8 cellular contexts compared by ENCODE assay signal in genomic region chr11:32176223-32176811, GRCh38.
DNase-seq lines count a peak whose midpoint lies in the region; ATAC-seq and TF ChIP-seq lines count a peak whose summit lies in the region.

No MANE protein-coding gene starts in this region.

- ATAC-seq in HG02610 (IDR thresholded peaks at IDR 0.05; ENCODE audit: unreplicated experiment) (peak; percentile 77), left cardiac atrium (peak; percentile 63 to 68), HG03439 (IDR thresholded peaks at IDR 0.05; ENCODE audit: unreplicated experiment) (no peak)
- peak; percentile 67 for ATAC-seq in activated naive CD8-positive, alpha-beta T cell treated with anti-CD3 and anti-CD28 coated beads, Interleukin-2, amount 50 U/mL, for 24 hours

- H3K4me3 Mint-ChIP-seq in activated naive CD8-positive, alpha-beta T cell treated with anti-CD3 and anti-CD28 coated beads, Interleukin-2, amount 50 U/mL, for 24 hours: no peak overlapping the region

- DNase-seq in NCI-H128 (lab: John Stamatoyannopoulos, UW; ENCODE audit: unreplicated experiment) (peak; percentile 39), SW 1271 (lab: John Stamatoyannopoulos, UW) (peak; percentile 58 to 68), left cardiac atrium (peak; percentile 73), renal cortical epithelial cell (ENCODE audit: low read depth) (peak; percentile 74)
- DNase-seq in activated naive CD8-positive, alpha-beta T cell treated with anti-CD3 and anti-CD28 coated beads, Interleukin-2, amount 50 U/mL, for 24 hours: peak; percentile 81

- peaks cover 7% of the 10 kb centered on the region for H3K4me1 Mint-ChIP-seq in activated naive CD8-positive, alpha-beta T cell treated with anti-CD3 and anti-CD28 coated beads, Interleukin-2, amount 50 U/mL, for 24 hours

- H3K27ac Mint-ChIP-seq in activated naive CD8-positive, alpha-beta T cell treated with anti-CD3 and anti-CD28 coated beads, Interleukin-2, amount 50 U/mL, for 24 hours: no peak overlapping the region

- peak; percentile 87 for TF ChIP-seq CTCF in GM12873 (IDR thresholded peaks at IDR 0.05; ENCODE audit: insufficient read depth, low read depth, low read length, missing control alignments)

- peaks cover 9% of the 10 kb centered on the region for H3K27me3 Mint-ChIP-seq in activated naive CD8-positive, alpha-beta T cell treated with anti-CD3 and anti-CD28 coated beads, Interleukin-2, amount 50 U/mL, for 24 hours

- H3K9me3 Mint-ChIP-seq in activated naive CD8-positive, alpha-beta T cell treated with anti-CD3 and anti-CD28 coated beads, Interleukin-2, amount 50 U/mL, for 24 hours: no peaks in the 10 kb centered on the region

- intact Hi-C loops in left cardiac atrium (cut with DNase I): loop anchor here in 1 of 2 donors (5.0 kb wide), 1 partner anchor 939 kb away; no protein-coding TSS in a partner anchor

- H3K36me3 Mint-ChIP-seq in activated naive CD8-positive, alpha-beta T cell treated with anti-CD3 and anti-CD28 coated beads, Interleukin-2, amount 50 U/mL, for 24 hours (ENCODE audit: low read depth): no peaks in the 10 kb centered on the region
